In the genomic region with DNA sequence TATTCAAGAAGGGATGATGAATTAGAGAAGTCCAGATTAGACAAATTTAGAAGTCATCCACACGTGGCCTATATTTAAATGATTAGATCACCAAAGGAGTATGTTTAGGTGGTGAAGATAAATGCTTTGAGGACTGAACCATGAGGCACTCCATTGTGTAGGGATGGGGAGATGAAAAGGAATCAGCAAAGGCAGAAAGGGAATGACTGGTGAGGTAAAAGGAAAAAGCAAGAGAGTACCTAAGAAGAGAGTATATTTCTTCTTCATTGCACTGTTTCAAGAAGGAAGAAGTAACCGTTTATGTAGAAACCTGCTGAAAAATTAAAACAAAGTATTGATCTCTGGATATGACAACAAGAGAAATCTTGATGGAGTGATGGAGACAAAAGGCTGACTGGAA, we compare ENCODE assay signal across 22 cellular contexts. TPM values are rescaled to one million over a fixed set of nuclear protein-coding genes. Genes with fewer than 3 reads are reported as not detected.
A peak's percentile ranks its signal among the peaks of the same experiment; 100 is the strongest.
DNase-seq lines count a peak whose midpoint lies in the region; ATAC-seq lines count a peak whose summit lies in the region.
"Had no signal": no experiment of that assay in that cellular context is flagged by ENCODE, and none has a peak within 500 bp of the region (broad histone marks: within the 10 kb centered on the region; RNA-seq: fewer than 3 reads in every experiment).

No MANE protein-coding gene starts in this region.

- CTCF ChIA-PET in T-cell (lab: Charles Lee), result interaction anchor here in 1 of 2 donors (1.0 kb wide), 1 partner anchor 81 kb away, joined by 3 read pairs; no protein-coding TSS in a partner anchor

- no peak overlapping the region for H3K4me3 Mint-ChIP-seq in stimulated activated naive CD8-positive, alpha-beta T cell treated with anti-CD3 and anti-CD28 coated beads, Interleukin-15, Interleukin-2, amounts not matched to agents 100 ng/mL and 50 ng/mL, for 24 hours
- no peak overlapping the region for H3K4me3 Mint-ChIP-seq in T-cell
- H3K4me3 Mint-ChIP-seq in memory B cell, result no peak overlapping the region
- H3K4me3 Mint-ChIP-seq: CD8-positive, alpha-beta T cell; HFFc6 had no signal

- intact Hi-C loops in Right ventricle myocardium superior (cut with DNase I), result no loop called here

- no peaks in the 10 kb centered on the region for H3K27me3 Mint-ChIP-seq in stimulated activated naive CD8-positive, alpha-beta T cell treated with anti-CD3 and anti-CD28 coated beads, Interleukin-15, Interleukin-2, amounts not matched to agents 100 ng/mL and 50 ng/mL, for 24 hours
- H3K27me3 Mint-ChIP-seq in T-cell (no peaks in the 10 kb centered on the region), memory B cell (no peaks in the 10 kb centered on the region)

- no peaks in the 10 kb centered on the region for H3K9me3 Mint-ChIP-seq in stimulated activated naive CD8-positive, alpha-beta T cell treated with anti-CD3 and anti-CD28 coated beads, Interleukin-15, Interleukin-2, amounts not matched to agents 100 ng/mL and 50 ng/mL, for 24 hours
- no peaks in the 10 kb centered on the region for H3K9me3 Mint-ChIP-seq in T-cell
- no peaks in the 10 kb centered on the region for H3K9me3 Mint-ChIP-seq in memory B cell
- H3K9me3 Mint-ChIP-seq: CD8-positive, alpha-beta T cell; HFFc6 had no signal

- no peak for ATAC-seq in stimulated activated naive CD8-positive, alpha-beta T cell treated with anti-CD3 and anti-CD28 coated beads, Interleukin-15, Interleukin-2, amounts not matched to agents 100 U/mL and 50 U/mL, for 24 hours
- ATAC-seq in T-cell (replicated peaks in 1 of 4), result no peak
- ATAC-seq in memory B cell (ENCODE audit: low read depth), result no peak
- no peak for ATAC-seq in Right ventricle myocardium superior (ENCODE audit: poor library complexity)
- ATAC-seq in HG03378 (IDR thresholded peaks at IDR 0.05; ENCODE audit: unreplicated experiment), result no peak
- ATAC-seq: CD8-positive, alpha-beta T cell; HepG2 had no signal

- peaks cover 9% of the 10 kb centered on the region for H3K4me1 Mint-ChIP-seq in stimulated activated naive CD8-positive, alpha-beta T cell treated with anti-CD3 and anti-CD28 coated beads, Interleukin-15, Interleukin-2, amounts not matched to agents 100 ng/mL and 50 ng/mL, for 24 hours (ENCODE audit: low read depth)
- H3K4me1 Mint-ChIP-seq in T-cell, result peaks cover 13 to 23% (median 20%) of the 10 kb centered on the region in 3 donors
- peaks cover 12% of the 10 kb centered on the region for H3K4me1 Mint-ChIP-seq in memory B cell

- DNase-seq in stimulated activated naive CD8-positive, alpha-beta T cell treated with anti-CD3 and anti-CD28 coated beads, Interleukin-15, Interleukin-2, amounts not matched to agents 100 U/mL and 50 U/mL, for 24 hours, result no peak
- DNase-seq in T-cell (no peak), memory B cell (ENCODE audit: low spot score in 2 of 2) (no peak), Right ventricle myocardium superior (no peak), pons (ENCODE audit: low spot score) (no peak)
- DNase-seq: ACHN; Calu3; CD8-positive, alpha-beta T cell; DMS153; H7; HFFc6; KBM-7; NCI-H1092 treated with DMSO at 0.1 percent for 48 hours; NCI-H1436 treated with DMSO at 0.1 percent for 48 hours; NCI-H1930; NCI-H748 treated with DMSO at 0.1 percent for 48 hours; PC-9; RPMI8226; SHP77 treated with DMSO at 0.1 percent for 48 hours had no signal

- peaks cover 53% of the 10 kb centered on the region for H3K36me3 Mint-ChIP-seq in stimulated activated naive CD8-positive, alpha-beta T cell treated with anti-CD3 and anti-CD28 coated beads, Interleukin-15, Interleukin-2, amounts not matched to agents 100 ng/mL and 50 ng/mL, for 24 hours (ENCODE audit: low read depth)
- H3K36me3 Mint-ChIP-seq in T-cell (peaks cover 23% of the 10 kb centered on the region), memory B cell (peaks cover 25% of the 10 kb centered on the region)

- H3K27ac Mint-ChIP-seq in stimulated activated naive CD8-positive, alpha-beta T cell treated with anti-CD3 and anti-CD28 coated beads, Interleukin-15, Interleukin-2, amounts not matched to agents 100 ng/mL and 50 ng/mL, for 24 hours, result peak overlapping the region; percentile 33
- peak overlapping the region; percentile 3 to 70 for H3K27ac Mint-ChIP-seq in T-cell
- peak overlapping the region; percentile 83 for H3K27ac Mint-ChIP-seq in memory B cell
- H3K27ac Mint-ChIP-seq: CD8-positive, alpha-beta T cell; HFFc6 had no signal

- POLR2A ChIA-PET in T-cell (lab: Charles Lee), result no interaction called here

RNA-seq across cellular contexts. Expression of gene DENND4A, which starts 40.7 kb away (rescaled TPM):
- total RNA-seq in T-cell, result 10 to 100 TPM; 49.7 to 76.3 (median 57.1) TPM
- 11.8 TPM for total RNA-seq in Right ventricle myocardium superior

Comparison
In these comparisons a context has a peak if more than half of its experiments do, and no peak if none do; other contexts are left out.
1. H3K27ac Mint-ChIP-seq: peak in every context shown above with its lines; median percentile 83 in memory B cell; 36 in T-cell; 33 in stimulated activated naive CD8-positive, alpha-beta T cell treated with anti-CD3 and anti-CD28 coated beads, Interleukin-15, Interleukin-2, amounts not matched to agents 100 ng/mL and 50 ng/mL, for 24 hours.